In genomic region chr12:27193854-27194544, GRCh38 we compare ENCODE assay signal across 11 cellular contexts. TPM values are rescaled to one million over a fixed set of nuclear protein-coding genes. Genes with fewer than 3 reads are reported as not detected.
A peak's percentile ranks its signal among the peaks of the same experiment; 100 is the strongest.
DNase-seq lines count a peak whose midpoint lies in the region; ATAC-seq, FAIRE-seq and TF ChIP-seq lines count a peak whose summit lies in the region.
"Had no signal": no experiment of that assay in that cellular context is flagged by ENCODE, and none has a peak within 500 bp of the region (broad histone marks: within the 10 kb centered on the region; RNA-seq: fewer than 3 reads in every experiment).

No MANE protein-coding gene starts in this region.

- no peak overlapping the region for H3K4me3 Mint-ChIP-seq in activated T-cell treated with anti-CD3 and anti-CD28 coated beads, Interleukin-2, amount 50 U/mL, for 4 hours
- H3K4me3 Mint-ChIP-seq: effector memory CD8-positive, alpha-beta T cell; nephron progenitor cell had no signal

- H3K9me3 Mint-ChIP-seq in activated T-cell treated with anti-CD3 and anti-CD28 coated beads, Interleukin-2, amount 50 U/mL, for 4 hours: no peaks in the 10 kb centered on the region
- H3K9me3 Mint-ChIP-seq: effector memory CD8-positive, alpha-beta T cell; nephron progenitor cell had no signal

- no peaks in the 10 kb centered on the region for H3K4me1 Mint-ChIP-seq in activated T-cell treated with anti-CD3 and anti-CD28 coated beads, Interleukin-2, amount 50 U/mL, for 4 hours (ENCODE audit: low read depth)

- no peak for TF ChIP-seq CTCF in pancreas (IDR thresholded peaks at IDR 0.05)

- H3K36me3 Mint-ChIP-seq in activated T-cell treated with anti-CD3 and anti-CD28 coated beads, Interleukin-2, amount 50 U/mL, for 4 hours (ENCODE audit: insufficient read depth): no peaks in the 10 kb centered on the region

- ATAC-seq in pancreas (peak in 3 of 4 donors; percentile 65 to 77 (median 72)), GM21576 (IDR thresholded peaks at IDR 0.05; ENCODE audit: unreplicated experiment) (no peak), GM18502 (IDR thresholded peaks at IDR 0.05; ENCODE audit: poor library complexity, unreplicated experiment) (no peak)
- no peak for ATAC-seq in activated T-cell treated with anti-CD3 and anti-CD28 coated beads, Interleukin-2, amount 50 U/mL, for 4 hours
- ATAC-seq: effector memory CD8-positive, alpha-beta T cell had no signal

- H3K9ac ChIP-seq in adipocyte (ENCODE audit: low read length): peak overlapping the region; percentile 79

- DNase-seq in EL (peak; percentile 79), adipocyte (ENCODE audit: low read depth) (peak; percentile 68), glomerular visceral epithelial cell (ENCODE audit: extremely low spot score) (peak; percentile 70), pancreas (no peak), KBM-7 (no peak)
- no peak for DNase-seq in activated T-cell treated with anti-CD3 and anti-CD28 coated beads, Interleukin-2, amount 50 U/mL, for 4 hours
- DNase-seq: effector memory CD8-positive, alpha-beta T cell; NCI-H1436 treated with DMSO at 0.1 percent for 48 hours; nephron progenitor cell had no signal

- H3K27ac ChIP-seq in pancreas: peak overlapping the region in 3 of 4 donors; percentile 6 to 69 (median 14)

- H3K36me3 ChIP-seq in adipocyte (ENCODE audit: control insufficient read depth, insufficient read depth, low read length, severe bottlenecking) (no peaks in the 10 kb centered on the region), pancreas (no peaks in the 10 kb centered on the region)

- 75 to 80% methylated on average over 2 of the region's 2 CpGs for WGBS in pancreas, 2 donors

- in situ Hi-C loops in KBM-7 (cut with MboI; ENCODE audit: low pct_unique_long_range_greater_than_20kb, low sequenced_read_pairs): no loop called here

- H3K9me3 ChIP-seq in adipocyte (ENCODE audit: control insufficient read depth, low read length) (no peaks in the 10 kb centered on the region), pancreas (no peaks in the 10 kb centered on the region)

- H3K4me3 ChIP-seq in adipocyte (ENCODE audit: low read length): peak overlapping the region; percentile 26
- H3K4me3 ChIP-seq in pancreas: no peak overlapping the region

- H3K27me3 ChIP-seq in adipocyte (replicated peaks; ENCODE audit: control insufficient read depth, insufficient read depth, low read length) (no peaks in the 10 kb centered on the region), pancreas (no peaks in the 10 kb centered on the region)

- H3K4me1 ChIP-seq in adipocyte (ENCODE audit: control insufficient read depth, insufficient read depth, low read length) (peaks cover 68% of the 10 kb centered on the region), pancreas (peaks cover 0 to 11% (median 0%) of the 10 kb centered on the region in 3 donors)

- intact Hi-C loops in pancreas (cut with DNase I): no loop called here

- peak; percentile 91 for FAIRE-seq in pancreas (lab: Jason Lieb, UNC)

- H3K27me3 Mint-ChIP-seq in activated T-cell treated with anti-CD3 and anti-CD28 coated beads, Interleukin-2, amount 50 U/mL, for 4 hours (ENCODE audit: low read depth): no peaks in the 10 kb centered on the region
- H3K27me3 Mint-ChIP-seq: effector memory CD8-positive, alpha-beta T cell had no signal

RNA-seq across cellular contexts. Expression of gene STK38L, which starts 50.1 kb away (rescaled TPM):
- total RNA-seq in pancreas: 10 to 100 TPM in 5 of 6 donors, 1 to 10 TPM in 1; 8.4 to 49.9 (median 12.4) TPM
- polyA plus RNA-seq in pancreas: 1 to 10 TPM; 6.3 to 9.7 TPM
- 10 to 100 TPM; 20.0 to 22.4 (median 22.3) TPM for total RNA-seq in activated T-cell treated with anti-CD3 and anti-CD28 coated beads, Interleukin-2, amount 50 U/mL, for 4 hours

Comparison
In these comparisons a context has a peak if more than half of its experiments do, and no peak if none do; other contexts are left out.
1. DNase-seq: peak in EL (single experiment), adipocyte (single experiment) and glomerular visceral epithelial cell (single experiment); none in pancreas (0 of 6), activated T-cell treated with anti-CD3 and anti-CD28 coated beads, Interleukin-2, amount 50 U/mL, for 4 hours (single experiment) and KBM-7 (single experiment).
2. ATAC-seq: peak in pancreas (3 of 4); none in activated T-cell treated with anti-CD3 and anti-CD28 coated beads, Interleukin-2, amount 50 U/mL, for 4 hours (0 of 2), GM21576 (single experiment) and GM18502 (single experiment).